ENCODE assay signal across 1 cellular context in genomic region chr7:8441106-8441590, GRCh38.
TF ChIP-seq lines count a peak whose summit lies in the region.

No MANE protein-coding gene starts in this region.

TF ChIP-seq in neural cell, 6 proteins besides CTCF, POLR2A, EP300 and RAD21 (continued from another document):
- TF ChIP-seq REST (IDR thresholded peaks at IDR 0.05; ENCODE audit: borderline replicate concordance), result peak; percentile 87
